In genomic region chr5:72557147-72557501, GRCh38 we compare ENCODE assay signal across 10 cellular contexts. TPM values are rescaled to one million over a fixed set of nuclear protein-coding genes. Genes with fewer than 3 reads are reported as not detected.
DNase-seq lines count a peak whose midpoint lies in the region; ATAC-seq and TF ChIP-seq lines count a peak whose summit lies in the region.
"Had no signal": no experiment of that assay in that cellular context is flagged by ENCODE, and none has a peak within 500 bp of the region (broad histone marks: within the 10 kb centered on the region; RNA-seq: fewer than 3 reads in every experiment).

No MANE protein-coding gene starts in this region.

- no peaks in the 10 kb centered on the region for H3K9me3 ChIP-seq in CD8-positive, alpha-beta T cell (ENCODE audit: low read length)
- H3K9me3 ChIP-seq in parathyroid adenoma (ENCODE audit: control insufficient read depth, low read length) = no peaks in the 10 kb centered on the region

- no peak for TF ChIP-seq CTCF in CD8-positive, alpha-beta T cell (IDR thresholded peaks at IDR 0.05)
- no peak for TF ChIP-seq CTCF in parathyroid adenoma (IDR thresholded peaks at IDR 0.05)

- no peak for ATAC-seq in CD8-positive, alpha-beta T cell
- ATAC-seq in HG03135 (IDR thresholded peaks at IDR 0.05; ENCODE audit: unreplicated experiment) (peak; percentile 28), HG02970 (IDR thresholded peaks at IDR 0.05; ENCODE audit: low FRiP score, unreplicated experiment) (no peak)
- ATAC-seq in effector memory CD8-positive, alpha-beta T cell (replicated peaks) = no peak

- CTCF ChIA-PET in CD8-positive, alpha-beta T cell (lab: Charles Lee) = no interaction called here

- peak overlapping the region; percentile 99 for H2AFZ ChIP-seq in parathyroid adenoma

- intact Hi-C loops in CD8-positive, alpha-beta T cell (cut with DNase I, micrococcal nuclease) = no loop called here

- H3K27me3 ChIP-seq in CD8-positive, alpha-beta T cell (ENCODE audit: insufficient read depth, low read length) = no peaks in the 10 kb centered on the region
- H3K27me3 ChIP-seq in parathyroid adenoma (ENCODE audit: control insufficient read depth, insufficient read depth, low read length) = no peaks in the 10 kb centered on the region

- no peaks in the 10 kb centered on the region for H3K4me1 ChIP-seq in CD8-positive, alpha-beta T cell (ENCODE audit: insufficient read depth, low read length)
- H3K4me1 ChIP-seq in parathyroid adenoma = peaks cover 14% of the 10 kb centered on the region

- H3K27me3 Mint-ChIP-seq in CD8-positive, alpha-beta T cell (ENCODE audit: low read depth) = peaks cover 34% of the 10 kb centered on the region
- H3K27me3 Mint-ChIP-seq in effector memory CD8-positive, alpha-beta T cell = peaks cover 62 to 94% of the 10 kb centered on the region in 2 donors

- H3K4me2 ChIP-seq in parathyroid adenoma (ENCODE audit: low read length) = peak overlapping the region; percentile 75

- no peak overlapping the region for H3K27ac ChIP-seq in CD8-positive, alpha-beta T cell (ENCODE audit: low read depth, low read length)
- peak overlapping the region; percentile 88 for H3K27ac ChIP-seq in parathyroid adenoma

- no peaks in the 10 kb centered on the region for H3K36me3 Mint-ChIP-seq in CD8-positive, alpha-beta T cell
- H3K36me3 Mint-ChIP-seq in effector memory CD8-positive, alpha-beta T cell (ENCODE audit: insufficient read depth) = no peaks in the 10 kb centered on the region

- H3K27ac Mint-ChIP-seq in CD8-positive, alpha-beta T cell = no peak overlapping the region
- no peak overlapping the region for H3K27ac Mint-ChIP-seq in effector memory CD8-positive, alpha-beta T cell

- no peak for DNase-seq in CD8-positive, alpha-beta T cell
- no peak for DNase-seq in effector memory CD8-positive, alpha-beta T cell
- DNase-seq in mucosa of gallbladder (ENCODE audit: low spot score) (no peak), NCI-H2107 treated with DMSO at 0.1 percent for 48 hours (lab: John Stamatoyannopoulos, UW; ENCODE audit: unreplicated experiment) (no peak), NOMO-1 treated with dmso at 0.1 percent for 144 hours (lab: John Stamatoyannopoulos, UW; ENCODE audit: unreplicated experiment) (no peak)
- DNase-seq: central memory CD4-positive, alpha-beta T cell had no signal

- no peaks in the 10 kb centered on the region for H3K36me3 ChIP-seq in CD8-positive, alpha-beta T cell (ENCODE audit: insufficient read depth, low read length)
- no peaks in the 10 kb centered on the region for H3K36me3 ChIP-seq in parathyroid adenoma (ENCODE audit: control insufficient read depth, insufficient read depth, low read length)

- no peaks in the 10 kb centered on the region for H3K79me2 ChIP-seq in parathyroid adenoma

- no peaks in the 10 kb centered on the region for H3K9me3 Mint-ChIP-seq in CD8-positive, alpha-beta T cell
- no peaks in the 10 kb centered on the region for H3K9me3 Mint-ChIP-seq in effector memory CD8-positive, alpha-beta T cell

- peak overlapping the region; percentile 42 for H3K9ac ChIP-seq in parathyroid adenoma

- H3K4me3 ChIP-seq in CD8-positive, alpha-beta T cell (ENCODE audit: low read depth, low read length) = peak overlapping the region; percentile 35
- H3K4me3 ChIP-seq in parathyroid adenoma (ENCODE audit: low read depth, low read length) = peak overlapping the region; percentile 28

- H3K4me3 Mint-ChIP-seq in CD8-positive, alpha-beta T cell = peak overlapping the region; percentile 66
- peak overlapping the region; percentile 61 for H3K4me3 Mint-ChIP-seq in effector memory CD8-positive, alpha-beta T cell

- POLR2A ChIA-PET in CD8-positive, alpha-beta T cell (lab: Charles Lee) = no interaction called here

- H3K4me1 Mint-ChIP-seq in CD8-positive, alpha-beta T cell (ENCODE audit: low read depth) = peaks cover 12% of the 10 kb centered on the region
- peaks cover 10 to 12% of the 10 kb centered on the region in 2 donors for H3K4me1 Mint-ChIP-seq in effector memory CD8-positive, alpha-beta T cell (ENCODE audit: low read depth in 2 of 2)

RNA-seq across cellular contexts. Expression of gene ZNF366, which starts 49.9 kb away (rescaled TPM):
- not detected for total RNA-seq in CD8-positive, alpha-beta T cell
- total RNA-seq in mucosa of gallbladder = 3.1 TPM
- total RNA-seq: NCI-H460 had no signal
